In genomic region chr4:7936963-7937362, GRCh38 we compare ENCODE assay signal across 17 cellular contexts. TPM values are rescaled to one million over a fixed set of nuclear protein-coding genes. Genes with fewer than 3 reads are reported as not detected.
DNase-seq lines count a peak whose midpoint lies in the region; ATAC-seq, FAIRE-seq and TF ChIP-seq lines count a peak whose summit lies in the region.
"Had no signal": no experiment of that assay in that cellular context is flagged by ENCODE, and none has a peak within 500 bp of the region (broad histone marks: within the 10 kb centered on the region; RNA-seq: fewer than 3 reads in every experiment).

No MANE protein-coding gene starts in this region.

- H3K27ac ChIP-seq in RWPE2 (ENCODE audit: poor library complexity, severe bottlenecking) = peak overlapping the region; percentile 71

- no peak for TF ChIP-seq POLR2A in H54 (IDR thresholded peaks at IDR 0.05; ENCODE audit: low read depth, low read length)

- DNase-seq in activated CD4-positive, alpha-beta T cell treated with anti-CD3 and anti-CD28 coated beads, Interleukin-2, amount 10 ng/mL, durations not matched to agents 7 days and 5 days = no peak
- no peak for DNase-seq in activated CD4-positive, alpha-beta T cell treated with anti-CD3 and anti-CD28 coated beads, Interleukin-2, amount 50 U/mL, for 48 hours
- DNase-seq in RWPE2 (ENCODE audit: low spot score) (no peak), fibroblast of peridontal ligament (ENCODE audit: extremely low read depth) (peak; percentile 67), H54 (ENCODE audit: insufficient read length, low spot score) (no peak)
- DNase-seq in activated CD8-positive, alpha-beta memory T cell treated with anti-CD3 and anti-CD28 coated beads, Interleukin-2, amount 10 ng/mL, durations not matched to agents 7 days and 5 days = no peak
- no peak for DNase-seq in stimulated activated CD4-positive, alpha-beta T cell treated with anti-CD3 and anti-CD28 coated beads, Interleukin-12 subunit alpha, Interleukin-12 subunit beta, amount 100 ng/mL, for 4 hours
- DNase-seq: activated naive CD4-positive, alpha-beta T cell; heart right ventricle; Karpas-422; left ventricle myocardium superior; NCI-H2171; substantia nigra had no signal

- peak overlapping the region; percentile 77 for H3K4me3 Mint-ChIP-seq in activated CD4-positive, alpha-beta T cell treated with anti-CD3 and anti-CD28 coated beads, Interleukin-2, amount 10 ng/mL, durations not matched to agents 7 days and 5 days
- H3K4me3 Mint-ChIP-seq in activated CD8-positive, alpha-beta memory T cell treated with anti-CD3 and anti-CD28 coated beads, Interleukin-2, amount 10 ng/mL, durations not matched to agents 7 days and 5 days = no peak overlapping the region

- H3K9me3 ChIP-seq in RWPE2 (ENCODE audit: severe bottlenecking) = no peaks in the 10 kb centered on the region
- no peaks in the 10 kb centered on the region for H3K9me3 ChIP-seq in skeletal muscle satellite cell (replicated peaks; ENCODE audit: low read length)

- CTCF ChIA-PET in activated CD4-positive, alpha-beta T cell treated with anti-CD3 and anti-CD28 coated beads, Interleukin-2, amount 10 ng/mL, durations not matched to agents 7 days and 5 days (lab: Charles Lee) = interaction anchor here (0.5 to 4.5 kb wide), 4 partner anchors 9 to 1280 kb away, joined by 3 to 20 read pairs (median 6); no protein-coding TSS in a partner anchor
- CTCF ChIA-PET in activated CD8-positive, alpha-beta memory T cell treated with anti-CD3 and anti-CD28 coated beads, Interleukin-2, amount 10 ng/mL, durations not matched to agents 7 days and 5 days (lab: Charles Lee) = interaction anchor here (1.4 kb wide), 1 partner anchor 11 kb away, joined by 3 read pairs; no protein-coding TSS in a partner anchor

- H3K36me3 Mint-ChIP-seq in activated CD4-positive, alpha-beta T cell treated with anti-CD3 and anti-CD28 coated beads, Interleukin-2, amount 10 ng/mL, durations not matched to agents 7 days and 5 days (ENCODE audit: low read depth) = no peaks in the 10 kb centered on the region
- peaks cover 2% of the 10 kb centered on the region for H3K36me3 Mint-ChIP-seq in activated CD8-positive, alpha-beta memory T cell treated with anti-CD3 and anti-CD28 coated beads, Interleukin-2, amount 10 ng/mL, durations not matched to agents 7 days and 5 days

- ATAC-seq in RWPE2 (ENCODE audit: low read depth) = no peak
- no peak for ATAC-seq in activated CD8-positive, alpha-beta memory T cell treated with anti-CD3 and anti-CD28 coated beads, Interleukin-2, amount 10 ng/mL, durations not matched to agents 7 days and 5 days
- ATAC-seq: activated CD4-positive, CD25-positive, alpha-beta regulatory T cell treated with anti-CD3 and anti-CD28 coated beads, Interleukin-2, amount 50 U/mL, for 24 hours; heart right ventricle; left ventricle myocardium superior had no signal

- POLR2A ChIA-PET in activated CD4-positive, alpha-beta T cell treated with anti-CD3 and anti-CD28 coated beads, Interleukin-2, amount 10 ng/mL, durations not matched to agents 7 days and 5 days (lab: Charles Lee) = no interaction called here

- H3K4me3 ChIP-seq in RWPE2 (ENCODE audit: severe bottlenecking) (no peak overlapping the region), skeletal muscle satellite cell (ENCODE audit: low read length) (peak overlapping the region; percentile 74)

- peaks cover 35% of the 10 kb centered on the region for H3K4me1 ChIP-seq in RWPE2 (ENCODE audit: insufficient read depth, poor library complexity, severe bottlenecking)
- H3K4me1 ChIP-seq in skeletal muscle satellite cell (ENCODE audit: control insufficient read depth, insufficient read depth, low read length) = peaks cover 34% of the 10 kb centered on the region

- peaks cover 24% of the 10 kb centered on the region for H3K27me3 Mint-ChIP-seq in activated CD4-positive, alpha-beta T cell treated with anti-CD3 and anti-CD28 coated beads, Interleukin-2, amount 10 ng/mL, durations not matched to agents 7 days and 5 days
- peaks cover 21% of the 10 kb centered on the region for H3K27me3 Mint-ChIP-seq in activated CD8-positive, alpha-beta memory T cell treated with anti-CD3 and anti-CD28 coated beads, Interleukin-2, amount 10 ng/mL, durations not matched to agents 7 days and 5 days
- H3K27me3 Mint-ChIP-seq: progenitor cell of endocrine pancreas had no signal

- H3K36me3 ChIP-seq in RWPE2 (ENCODE audit: low read depth) (peaks cover 7% of the 10 kb centered on the region; the same call in 1 of the 2 replicates), skeletal muscle satellite cell (ENCODE audit: insufficient read depth, low read length) (peaks cover 12% of the 10 kb centered on the region)

- FAIRE-seq in H54 (lab: Jason Lieb, UNC) = no peak
- FAIRE-seq: GM18507 had no signal

- peak overlapping the region; percentile 85 for H3K4me2 ChIP-seq in skeletal muscle satellite cell (ENCODE audit: low read length)

- no peak overlapping the region for H3K9ac ChIP-seq in skeletal muscle satellite cell (ENCODE audit: low read depth, low read length)

- no peak overlapping the region for H3K27ac Mint-ChIP-seq in activated CD4-positive, alpha-beta T cell treated with anti-CD3 and anti-CD28 coated beads, Interleukin-2, amount 10 ng/mL, durations not matched to agents 7 days and 5 days
- H3K27ac Mint-ChIP-seq in activated CD8-positive, alpha-beta memory T cell treated with anti-CD3 and anti-CD28 coated beads, Interleukin-2, amount 10 ng/mL, durations not matched to agents 7 days and 5 days = no peak overlapping the region
- H3K27ac Mint-ChIP-seq: progenitor cell of endocrine pancreas had no signal

- H3K9me3 Mint-ChIP-seq in activated CD4-positive, alpha-beta T cell treated with anti-CD3 and anti-CD28 coated beads, Interleukin-2, amount 10 ng/mL, durations not matched to agents 7 days and 5 days = no peaks in the 10 kb centered on the region
- H3K9me3 Mint-ChIP-seq in activated CD8-positive, alpha-beta memory T cell treated with anti-CD3 and anti-CD28 coated beads, Interleukin-2, amount 10 ng/mL, durations not matched to agents 7 days and 5 days (ENCODE audit: low read depth) = no peaks in the 10 kb centered on the region

- H3K4me1 Mint-ChIP-seq in activated CD4-positive, alpha-beta T cell treated with anti-CD3 and anti-CD28 coated beads, Interleukin-2, amount 10 ng/mL, durations not matched to agents 7 days and 5 days = peaks cover 24% of the 10 kb centered on the region
- H3K4me1 Mint-ChIP-seq in activated CD8-positive, alpha-beta memory T cell treated with anti-CD3 and anti-CD28 coated beads, Interleukin-2, amount 10 ng/mL, durations not matched to agents 7 days and 5 days = peaks cover 7% of the 10 kb centered on the region

- H3K27me3 ChIP-seq in RWPE2 (ENCODE audit: insufficient read depth, poor library complexity, severe bottlenecking) (no peaks in the 10 kb centered on the region), skeletal muscle satellite cell (ENCODE audit: control insufficient read depth, insufficient read depth, low read length) (no peaks in the 10 kb centered on the region)

- TF ChIP-seq CTCF in RWPE2 (IDR thresholded peaks at IDR 0.05; ENCODE audit: poor library complexity, severe bottlenecking) = no peak

RNA-seq across cellular contexts. Expression of gene AFAP1, which starts 2.7 kb away (rescaled TPM):
- total RNA-seq in activated CD4-positive, alpha-beta T cell treated with anti-CD3 and anti-CD28 coated beads, Interleukin-2, amount 10 ng/mL, durations not matched to agents 7 days and 5 days = 1 to 10 TPM; 7.1 to 7.9 TPM
- total RNA-seq in skeletal muscle satellite cell (2012; rRNA removed) = 16.5 and 19.9 TPM in 2 replicates
- 1 to 10 TPM; 5.8 to 5.9 TPM for total RNA-seq in activated CD8-positive, alpha-beta memory T cell treated with anti-CD3 and anti-CD28 coated beads, Interleukin-2, amount 10 ng/mL, durations not matched to agents 7 days and 5 days
